In the genomic region with DNA sequence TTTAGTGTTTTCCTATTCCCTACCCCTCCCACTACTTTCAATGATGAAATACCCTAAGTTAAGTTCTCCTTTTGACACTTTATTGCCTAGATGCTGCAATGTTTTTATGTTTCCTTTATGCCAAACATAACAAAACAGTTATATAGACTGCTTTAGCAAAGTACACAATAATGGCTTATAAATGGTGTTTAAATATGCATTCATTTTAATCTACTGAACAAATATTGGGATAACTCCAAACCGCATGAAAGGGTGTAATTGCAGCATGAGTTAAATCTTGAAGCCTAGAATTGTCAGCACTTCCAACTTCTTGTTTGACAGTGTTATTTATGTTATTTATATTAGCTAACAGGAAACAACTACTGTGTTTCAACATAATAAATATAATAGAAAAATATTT, we compare ENCODE assay signal across 25 cellular contexts.
"Had no signal": no experiment of that assay in that cellular context is flagged by ENCODE, and none has a peak within 500 bp of the region (broad histone marks: within the 10 kb centered on the region; RNA-seq: fewer than 3 reads in every experiment).

No MANE protein-coding gene starts in this region.

- H3K9me3 ChIP-seq: adrenal gland, esophagus muscularis mucosa, heart right ventricle, mucosa of descending colon, prostate gland, right atrium auricular region, suprapubic skin, vagina had no signal

- H3K27me3 ChIP-seq: adrenal gland, esophagus muscularis mucosa, heart right ventricle, right atrium auricular region, suprapubic skin, vagina had no signal

- FAIRE-seq: astrocyte, bronchial epithelial cell, endothelial cell of umbilical vein, TTC549 had no signal

- ATAC-seq: activated naive CD4-positive, alpha-beta T cell treated with anti-CD3 and anti-CD28 coated beads, Interleukin-2, amount 50 U/mL, for 72 hours; heart right ventricle; mucosa of descending colon had no signal

- H3K4me3 ChIP-seq: adrenal gland, esophagus muscularis mucosa, heart right ventricle, mucosa of descending colon, prostate gland, right atrium auricular region, skin epidermis, suprapubic skin, vagina had no signal

- H3K4me1 ChIP-seq: adrenal gland, prostate gland, right atrium auricular region, suprapubic skin, vagina had no signal

- H3K36me3 ChIP-seq: prostate gland, right atrium auricular region, suprapubic skin, vagina had no signal

- DNase-seq: activated B cell treated with CpG ODN at 0.5 μM for 24 hours; activated CD4-positive, alpha-beta memory T cell treated with anti-CD3 and anti-CD28 coated beads for 36 hours; activated CD4-positive, alpha-beta T cell treated with anti-CD3 and anti-CD28 coated beads for 4 hours; activated gamma-delta T cell treated with Interleukin-2 at 50 U/mL for 16 hours; activated T-cell treated with anti-CD3 and anti-CD28 coated beads for 4 hours; adrenal gland; cerebellar nuclear complex; effector memory CD4-positive, alpha-beta T cell; heart right ventricle; immature natural killer cell; mesenchymal stem cell; mucosa of descending colon; naive B cell; trophoblast cell had no signal

- H3K27ac ChIP-seq: adrenal gland, esophagus muscularis mucosa, heart right ventricle, right atrium auricular region, skin epidermis, suprapubic skin, vagina had no signal
